Comparison of ENCODE assay signal across 13 cellular contexts in genomic region chr22:36998620-36999351, GRCh38. TPM values are rescaled to one million over a fixed set of nuclear protein-coding genes. Genes with fewer than 3 reads are reported as not detected.
DNase-seq lines count a peak whose midpoint lies in the region; ATAC-seq and TF ChIP-seq lines count a peak whose summit lies in the region.
"Had no signal": no experiment of that assay in that cellular context is flagged by ENCODE, and none has a peak within 500 bp of the region (broad histone marks: within the 10 kb centered on the region; RNA-seq: fewer than 3 reads in every experiment).

No MANE protein-coding gene starts in this region.

- H3K9me3 Mint-ChIP-seq in CD14-positive monocyte: no peaks in the 10 kb centered on the region
- no peaks in the 10 kb centered on the region for H3K9me3 Mint-ChIP-seq in activated naive CD8-positive, alpha-beta T cell treated with anti-CD3 and anti-CD28 coated beads for 36 hours

- no peaks in the 10 kb centered on the region for H3K9me3 ChIP-seq in GM23248 (ENCODE audit: low read depth)
- H3K9me3 ChIP-seq: upper lobe of left lung had no signal

- no peak overlapping the region for H2AFZ ChIP-seq in GM23248

- no peaks in the 10 kb centered on the region for H3K9me2 ChIP-seq in GM23248 (ENCODE audit: insufficient read depth)

- no peaks in the 10 kb centered on the region for H3K36me3 Mint-ChIP-seq in CD14-positive monocyte
- H3K36me3 Mint-ChIP-seq in activated naive CD8-positive, alpha-beta T cell treated with anti-CD3 and anti-CD28 coated beads for 36 hours: no peaks in the 10 kb centered on the region

- H3K4me3 ChIP-seq in GM23248 (no peak overlapping the region), foreskin fibroblast (ENCODE audit: low read depth in 1 of 2, low read length in 2 of 2) (no peak overlapping the region)
- H3K4me3 ChIP-seq: upper lobe of left lung had no signal

- ATAC-seq in HG03135 (IDR thresholded peaks at IDR 0.05; ENCODE audit: unreplicated experiment) (no peak), HG03108 (IDR thresholded peaks at IDR 0.05; ENCODE audit: unreplicated experiment) (no peak)

- CTCF ChIA-PET in RWPE1 (lab: Yijun Ruan, JAX): no interaction called here

- H4K20me1 ChIP-seq in GM23248 (ENCODE audit: insufficient read depth): no peaks in the 10 kb centered on the region

- H3K9ac ChIP-seq in GM23248: no peak overlapping the region

- H3K4me3 Mint-ChIP-seq in CD14-positive monocyte: no peak overlapping the region
- H3K4me3 Mint-ChIP-seq in activated naive CD8-positive, alpha-beta T cell treated with anti-CD3 and anti-CD28 coated beads for 36 hours: no peak overlapping the region

- 44 to 50% methylated on average over 9 of the region's 9 CpGs for WGBS in GM23248 (ENCODE audit: low coverage in 1 of 2, low lambda C conversion rate in 2 of 2, missing lambda C conversion rate in 2 of 2), 2 experiments

- no peak overlapping the region for H3K4me2 ChIP-seq in GM23248 (ENCODE audit: unreplicated experiment)

- no peaks in the 10 kb centered on the region for H3K4me1 Mint-ChIP-seq in CD14-positive monocyte
- no peaks in the 10 kb centered on the region for H3K4me1 Mint-ChIP-seq in activated naive CD8-positive, alpha-beta T cell treated with anti-CD3 and anti-CD28 coated beads for 36 hours

- no peaks in the 10 kb centered on the region for H3K79me2 ChIP-seq in GM23248 (ENCODE audit: insufficient read depth)

- peaks cover 13% of the 10 kb centered on the region; the same call in 1 of the 2 replicates for H3K27me3 ChIP-seq in GM23248 (replicated peaks; ENCODE audit: insufficient read depth)
- H3K27me3 ChIP-seq: upper lobe of left lung had no signal

- H3F3A ChIP-seq in GM23248 (ENCODE audit: insufficient read depth): no peaks in the 10 kb centered on the region

- in situ Hi-C loops in ACHN (cut with HindIII; ENCODE audit: low pct_ligation_motif_present, low pct_unique_long_range_greater_than_20kb, low sequenced_read_pairs): no loop called here
- in situ Hi-C loops in GM23248 (cut with MboI): no loop called here

- DNase-seq in ACHN (peak; percentile 11), GM23248 (peak; percentile 62), RWPE1 (ENCODE audit: low spot score) (peak; percentile 30), foreskin fibroblast (peak; percentile 30 to 56), CD14-positive monocyte (ENCODE audit: low spot score) (no peak)
- DNase-seq in activated naive CD8-positive, alpha-beta T cell treated with anti-CD3 and anti-CD28 coated beads for 36 hours: no peak
- DNase-seq: aorta, NCI-H1092 treated with DMSO at 0.1 percent for 48 hours, NCI-H69, upper lobe of left lung had no signal

- H3K27ac ChIP-seq in GM23248 (no peak overlapping the region), RWPE1 (peak overlapping the region; percentile 44)
- H3K27ac ChIP-seq: C4-2B, upper lobe of left lung had no signal

- H3K27ac Mint-ChIP-seq in CD14-positive monocyte: peak overlapping the region in 1 of 7 donors; percentile 44
- H3K27ac Mint-ChIP-seq in activated naive CD8-positive, alpha-beta T cell treated with anti-CD3 and anti-CD28 coated beads for 36 hours: no peak overlapping the region

- peaks cover 2 to 10% (median 10%) of the 10 kb centered on the region in 3 donors for H3K27me3 Mint-ChIP-seq in CD14-positive monocyte (ENCODE audit: low read depth in 3 of 3)
- H3K27me3 Mint-ChIP-seq in activated naive CD8-positive, alpha-beta T cell treated with anti-CD3 and anti-CD28 coated beads for 36 hours: no peaks in the 10 kb centered on the region

- TF ChIP-seq CTCF in RWPE1 (conservative IDR thresholded peaks at IDR 0.05; ENCODE audit: low read depth): no peak
- TF ChIP-seq CTCF in foreskin fibroblast (IDR thresholded peaks at IDR 0.05; ENCODE audit: low read depth, low read length): no peak
- no peak for TF ChIP-seq CTCF in CD14-positive monocyte (IDR thresholded peaks at IDR 0.05)

- H3K36me3 ChIP-seq in GM23248 (ENCODE audit: low read depth): no peaks in the 10 kb centered on the region
- H3K36me3 ChIP-seq: upper lobe of left lung had no signal

- H3K4me1 ChIP-seq in GM23248 (ENCODE audit: insufficient read depth): no peaks in the 10 kb centered on the region
- H3K4me1 ChIP-seq: upper lobe of left lung had no signal

- POLR2A ChIA-PET in RWPE1 (lab: Yijun Ruan, JAX; ENCODE audit: low non-redundant PET): no interaction called here

- intact Hi-C loops in CD14-positive monocyte (cut with micrococcal nuclease): loop anchor here in 1 of 2 donors (10.0 kb wide), 1 partner anchor 444 kb away; no protein-coding TSS in a partner anchor

RNA-seq across cellular contexts. Expression of gene TST, which starts 20.5 kb away (rescaled TPM):
- 44.5 and 46.7 TPM in 2 replicates for total RNA-seq in GM23248 (2014; rRNA removed; shearing (Covaris generic))
- polyA plus RNA-seq in GM23248 (2016; fragmentation: Nextera tagmentation; extraction: Ambion mirVana) (16.9 and 17.2 TPM in 2 replicates), CD14-positive monocyte (10 to 100 TPM; 34.5 to 41.7 TPM)
- total RNA-seq in activated naive CD8-positive, alpha-beta T cell treated with anti-CD3 and anti-CD28 coated beads for 36 hours: under 1 TPM; 0.68 to 0.80 TPM

RNA-seq across cellular contexts. Expression of gene MPST, which starts 20.8 kb away (rescaled TPM):
- 68.2 and 72.0 TPM in 2 replicates for total RNA-seq in GM23248 (2014; rRNA removed; shearing (Covaris generic))
- polyA plus RNA-seq in GM23248 (2016; fragmentation: Nextera tagmentation; extraction: Ambion mirVana): 48.5 and 50.1 TPM in 2 replicates
- 10 to 100 TPM; 51.2 to 53.7 TPM for polyA plus RNA-seq in CD14-positive monocyte
- 1 to 10 TPM; 5.5 to 5.6 TPM for total RNA-seq in activated naive CD8-positive, alpha-beta T cell treated with anti-CD3 and anti-CD28 coated beads for 36 hours

RNA-seq across cellular contexts. Expression of gene KCTD17, which starts 52.8 kb away (rescaled TPM):
- total RNA-seq in GM23248 (2014; rRNA removed; shearing (Covaris generic)): 54.8 and 59.6 TPM in 2 replicates
- polyA plus RNA-seq in GM23248 (2016; fragmentation: Nextera tagmentation; extraction: Ambion mirVana) (41.6 and 45.7 TPM in 2 replicates), CD14-positive monocyte (1 to 10 TPM; 8.4 to 9.0 TPM)
- total RNA-seq in activated naive CD8-positive, alpha-beta T cell treated with anti-CD3 and anti-CD28 coated beads for 36 hours: 10 to 100 TPM; 22.9 to 25.4 TPM

Comparison
In these comparisons a context has a peak if more than half of its experiments do, and no peak if none do; other contexts are left out.
1. DNase-seq: peak in ACHN (single experiment), GM23248 (single experiment), RWPE1 (single experiment) and foreskin fibroblast (2 of 2); none in CD14-positive monocyte (single experiment) and activated naive CD8-positive, alpha-beta T cell treated with anti-CD3 and anti-CD28 coated beads for 36 hours (single experiment).
2. RNA of gene TST, which starts 20.5 kb away (total RNA-seq): 44.5 to 46.7 TPM in GM23248; 0.68 to 0.80 TPM in activated naive CD8-positive, alpha-beta T cell treated with anti-CD3 and anti-CD28 coated beads for 36 hours; every median in the first group is over 10 times any median in the second.
3. RNA of gene MPST, which starts 20.8 kb away (total RNA-seq): 68.2 to 72.0 TPM in GM23248; 5.5 to 5.6 TPM in activated naive CD8-positive, alpha-beta T cell treated with anti-CD3 and anti-CD28 coated beads for 36 hours; every median in the first group is over 10 times any median in the second.